ENCODE assay signal across 8 cellular contexts in genomic region chr6:13614926-13615801, GRCh38. TPM values are rescaled to one million over a fixed set of nuclear protein-coding genes. Genes with fewer than 3 reads are reported as not detected.
A peak's percentile ranks its signal among the peaks of the same experiment; 100 is the strongest.
DNase-seq lines count a peak whose midpoint lies in the region; ATAC-seq and TF ChIP-seq lines count a peak whose summit lies in the region.

Gene NOL7 (plus strand): TSS chr6:13615335. CDS start chr6:13615359, 24 bp downstream.

- H3K4me3 ChIP-seq in CD4-positive, CD25-positive, alpha-beta regulatory T cell (ENCODE audit: low read depth, low read length), result peak within 1 kb of the TSS; percentile 96
- H3K4me3 ChIP-seq in liver (ENCODE audit: low read depth in 1 of 3, low read length in 3 of 3), result peak within 1 kb of the TSS; percentile 74 to 92 (median 88)

- H3K27ac Mint-ChIP-seq in CD4-positive, CD25-positive, alpha-beta regulatory T cell, result peak within 1 kb of the TSS; percentile 97 to 98 (median 98)

- H3K9me3 Mint-ChIP-seq in CD4-positive, CD25-positive, alpha-beta regulatory T cell, result no peaks in the 10 kb centered on the region

- H3K4me3 Mint-ChIP-seq in CD4-positive, CD25-positive, alpha-beta regulatory T cell, result peak within 1 kb of the TSS; percentile 94 to 99 (median 96)

- no peaks in the 10 kb centered on the region for H3K9me3 ChIP-seq in CD4-positive, CD25-positive, alpha-beta regulatory T cell (ENCODE audit: control insufficient read depth in 2 of 2, low read length in 2 of 2)
- H3K9me3 ChIP-seq in liver (ENCODE audit: control insufficient read depth in 4 of 4, low read length in 3 of 4), result no peaks in the 10 kb centered on the region

- ATAC-seq in CD4-positive, CD25-positive, alpha-beta regulatory T cell (ENCODE audit: low read depth in 2 of 2), result peak; percentile 94
- ATAC-seq in GM19372 (IDR thresholded peaks at IDR 0.05; ENCODE audit: low read depth, unreplicated experiment), result peak; percentile 88
- peak; percentile 88 for ATAC-seq in HG03565 (IDR thresholded peaks at IDR 0.05; ENCODE audit: unreplicated experiment)

- peak within 1 kb of the TSS; percentile 84 for H3K27ac ChIP-seq in CD4-positive, CD25-positive, alpha-beta regulatory T cell (ENCODE audit: insufficient read depth, low read length, poor library complexity, severe bottlenecking)
- peak within 1 kb of the TSS; percentile 62 to 86 for H3K27ac ChIP-seq in liver (ENCODE audit: low read depth in 1 of 2, low read length in 2 of 2)

- peak within 1 kb of the TSS; percentile 83 to 85 for H3K9ac ChIP-seq in liver (ENCODE audit: low read depth in 1 of 2, low read length in 2 of 2)

- peak; percentile 95 for TF ChIP-seq CTCF in liver (IDR thresholded peaks at IDR 0.05; ENCODE audit: low read depth, low read length, missing input control)

- no peaks in the 10 kb centered on the region for H3K27me3 ChIP-seq in CD4-positive, CD25-positive, alpha-beta regulatory T cell (ENCODE audit: control insufficient read depth, insufficient read depth, low read length)
- no peaks in the 10 kb centered on the region for H3K27me3 ChIP-seq in liver (ENCODE audit: control insufficient read depth in 4 of 4, insufficient read depth in 4 of 4, low read length in 3 of 4)

- peaks cover 18% of the 10 kb centered on the region for H3K36me3 Mint-ChIP-seq in CD4-positive, CD25-positive, alpha-beta regulatory T cell

- peaks cover 24% of the 10 kb centered on the region for H3K36me3 ChIP-seq in CD4-positive, CD25-positive, alpha-beta regulatory T cell (ENCODE audit: control insufficient read depth, insufficient read depth, low read length)
- peaks cover 1 to 24% (median 22%) of the 10 kb centered on the region in 4 donors for H3K36me3 ChIP-seq in liver (ENCODE audit: control insufficient read depth in 4 of 4, insufficient read depth in 3 of 4, low read depth in 1 of 4, low read length in 3 of 4)

- peak; percentile 98 for DNase-seq in CD4-positive, CD25-positive, alpha-beta regulatory T cell
- DNase-seq in NCI-H748 treated with DMSO at 0.1 percent for 48 hours (lab: John Stamatoyannopoulos, UW) (peak; percentile 98), dermis blood vessel endothelial cell (peak; percentile 99)
- peak; percentile 98 to 99 for DNase-seq in activated CD4-positive, alpha-beta T cell treated with anti-CD3 and anti-CD28 coated beads, Interleukin-2, amount 50 U/mL, for 4 hours
- DNase-seq in stimulated activated CD4-positive, alpha-beta T cell treated with anti-CD3 and anti-CD28 coated beads, Interleukin-4, amount 100 ng/mL, for 24 hours, result peak; percentile 99

- peak; percentile 68 to 75 for TF ChIP-seq RAD21 in liver (IDR thresholded peaks at IDR 0.05)

- WGBS in liver, result under 1% methylated on average over 85 of the region's 85 CpGs

- no peaks in the 10 kb centered on the region for H3K27me3 Mint-ChIP-seq in CD4-positive, CD25-positive, alpha-beta regulatory T cell

- H3K4me1 ChIP-seq in CD4-positive, CD25-positive, alpha-beta regulatory T cell (ENCODE audit: control insufficient read depth, insufficient read depth, low read length, poor library complexity, severe bottlenecking), result peaks cover 26% of the 10 kb centered on the region
- peaks cover 0 to 23% (median 13%) of the 10 kb centered on the region in 4 donors for H3K4me1 ChIP-seq in liver (ENCODE audit: control insufficient read depth in 4 of 4, insufficient read depth in 4 of 4, low read length in 3 of 4)

- H3K4me1 Mint-ChIP-seq in CD4-positive, CD25-positive, alpha-beta regulatory T cell, result peaks cover 20 to 61% (median 42%) of the 10 kb centered on the region in 4 donors

TF ChIP-seq in liver, 16 proteins besides CTCF, POLR2A, EP300 and RAD21:
- TF ChIP-seq FOXA1 (IDR thresholded peaks at IDR 0.05), result no peak
- peak; percentile 49 for TF ChIP-seq REST (IDR thresholded peaks at IDR 0.05)
- TF ChIP-seq NR2F2 (IDR thresholded peaks at IDR 0.05), result peak; percentile 90
- TF ChIP-seq GABPA (IDR thresholded peaks at IDR 0.05 in 1 of 2, conservative IDR thresholded peaks at IDR 0.05 in 1 of 2), result peak; percentile 71 to 93
- TF ChIP-seq MAX (IDR thresholded peaks at IDR 0.05), result peak; percentile 99
- no peak for TF ChIP-seq ATF3 (IDR thresholded peaks at IDR 0.05)
- peak in 1 of 2 donors; percentile 43 for TF ChIP-seq HNF4A (conservative IDR thresholded peaks at IDR 0.05)
- peak in 1 of 2 donors; percentile 44 for TF ChIP-seq RXRA (IDR thresholded peaks at IDR 0.05)
- no peak for TF ChIP-seq FOXA2 (IDR thresholded peaks at IDR 0.05)
- peak in 1 of 2 donors; percentile 74 for TF ChIP-seq EGR1 (IDR thresholded peaks at IDR 0.05; ENCODE audit: low read depth in 2 of 2)
- peak; percentile 86 for TF ChIP-seq YY1 (IDR thresholded peaks at IDR 0.05)
- TF ChIP-seq SP1 (IDR thresholded peaks at IDR 0.05), result peak; percentile 66
TF ChIP-seq in liver: peak in this region for 9.

RNA-seq across cellular contexts. Expression of gene NOL7, which starts in this region (rescaled TPM):
- total RNA-seq in CD4-positive, CD25-positive, alpha-beta regulatory T cell, result 50.2 TPM
- 100 to 1,000 TPM; 127 to 145 (median 130) TPM for polyA plus RNA-seq in CD4-positive, CD25-positive, alpha-beta regulatory T cell
- 72.8 and 75.2 TPM in 2 replicates for total RNA-seq in dermis blood vessel endothelial cell
- 10 to 100 TPM; 25.6 to 43.0 TPM for total RNA-seq in liver
- polyA plus RNA-seq in liver, result 10 to 100 TPM; 27.1 to 34.9 TPM

Comparison
In these comparisons a context has a peak if more than half of its experiments do, and no peak if none do; other contexts are left out.
1. Peak in every context shown above with its lines: DNase-seq, ATAC-seq, H3K4me3 ChIP-seq and H3K27ac ChIP-seq.